6 cellular contexts compared by ENCODE assay signal in genomic region chr3:110063178-110063577, GRCh38.
"Had no signal": no experiment of that assay in that cellular context is flagged by ENCODE, and none has a peak within 500 bp of the region (broad histone marks: within the 10 kb centered on the region; RNA-seq: fewer than 3 reads in every experiment).

No MANE protein-coding gene starts in this region.

- H3K4me3 Mint-ChIP-seq: HFFc6, IgD-negative memory B cell had no signal

- DNase-seq: GOT3, H7, HFFc6 had no signal

- H3K27me3 Mint-ChIP-seq: IgD-negative memory B cell had no signal

- H3K36me3 Mint-ChIP-seq: IgD-negative memory B cell had no signal

- H3K4me1 Mint-ChIP-seq: IgD-negative memory B cell had no signal

- H3K9me3 Mint-ChIP-seq: HFFc6 had no signal

- H3K27ac Mint-ChIP-seq: HFFc6 had no signal

- ATAC-seq: HCT116, HepG2 had no signal
